ENCODE assay signal across 3 cellular contexts in the genomic region with DNA sequence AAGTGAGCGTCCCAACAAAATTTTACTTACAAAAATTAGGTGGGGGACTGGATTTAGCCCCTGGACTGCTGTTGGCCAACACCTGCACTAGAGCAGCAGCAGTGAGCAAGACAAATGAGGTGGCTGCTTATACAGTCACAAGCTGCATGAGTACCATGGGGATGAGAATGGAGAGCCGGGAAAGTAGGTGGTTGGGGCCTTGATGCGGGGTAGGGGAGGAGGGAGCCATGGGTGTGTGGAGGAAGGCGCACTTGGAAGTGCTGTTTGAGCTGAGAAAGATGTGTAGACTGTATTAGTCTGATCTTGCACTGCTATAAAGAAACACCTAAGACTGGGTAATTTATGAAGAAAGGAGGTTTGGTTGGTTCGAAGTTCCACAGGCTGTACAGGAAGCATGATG. TPM values are rescaled to one million over a fixed set of nuclear protein-coding genes. Genes with fewer than 3 reads are reported as not detected.
"Had no signal": no experiment of that assay in that cellular context is flagged by ENCODE, and none has a peak within 500 bp of the region (broad histone marks: within the 10 kb centered on the region; RNA-seq: fewer than 3 reads in every experiment).

No MANE protein-coding gene starts in this region.

RNA-seq across cellular contexts. Expression of a gene that starts 31.0 kb away (rescaled TPM):
- total RNA-seq: right atrium auricular region, smooth muscle cell, stomach had no signal
